In the genomic region with DNA sequence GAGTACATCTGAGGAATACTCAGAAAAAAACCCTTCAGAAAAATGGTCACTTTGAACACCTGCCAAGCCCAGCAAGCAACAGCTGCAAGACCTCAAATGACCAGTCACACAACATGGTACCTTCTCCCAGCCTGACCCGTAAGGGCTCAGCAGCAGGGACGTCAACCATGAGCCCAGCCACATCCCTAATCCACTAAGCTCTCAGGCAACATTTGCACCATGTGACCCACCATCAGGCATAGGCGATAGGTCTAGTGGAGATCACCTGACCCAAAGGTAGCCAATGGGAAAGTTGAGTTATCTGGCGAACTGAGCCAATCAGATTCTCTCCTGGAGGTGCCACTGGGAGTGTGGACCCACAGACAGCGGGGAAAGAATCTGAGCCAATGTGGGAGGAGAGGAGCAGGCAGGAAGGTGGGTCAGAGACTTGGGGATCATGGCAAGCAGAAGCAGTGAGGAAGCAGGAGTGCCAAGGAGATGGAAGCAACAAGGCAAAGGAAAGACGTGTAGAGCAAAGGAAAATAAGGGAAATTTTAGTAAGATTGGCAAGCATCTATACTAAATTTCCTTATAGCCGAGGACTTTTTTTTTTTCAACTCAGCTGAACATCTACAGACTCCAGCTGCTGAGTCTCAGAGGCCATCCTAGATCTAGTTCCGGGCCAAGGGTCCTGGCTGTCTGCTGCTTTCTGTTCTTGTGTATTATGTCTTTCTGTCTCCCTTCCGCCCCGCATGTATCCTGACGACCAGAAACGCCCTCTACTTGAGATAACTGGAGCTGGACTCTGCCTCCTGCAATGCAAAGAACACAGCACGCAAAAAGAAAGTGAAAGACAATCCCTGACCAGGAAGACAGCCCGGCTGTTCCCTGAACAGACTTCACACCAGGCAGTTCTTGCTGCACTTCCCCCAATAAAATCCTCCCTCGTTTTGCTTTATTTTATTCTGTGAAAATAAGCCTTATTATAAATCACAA, we compare ENCODE assay signal across 1 cellular context.
A peak's percentile ranks its signal among the peaks of the same experiment; 100 is the strongest.
TF ChIP-seq lines count a peak whose summit lies in the region.

No MANE protein-coding gene starts in this region.

TF ChIP-seq in HepG2, 621 proteins besides CTCF, POLR2A, EP300 and RAD21 (continued from another document and continues in another):
- TF ChIP-seq CBX5 (CRISPR knock-in tag; IDR thresholded peaks at IDR 0.05; ENCODE audit: borderline replicate concordance) (no peak; the same call in 1 of the 2 replicates), KDM3A (CRISPR knock-in tag; IDR thresholded peaks at IDR 0.05; ENCODE audit: low read depth) (no peak), ZNF616 (CRISPR knock-in tag; IDR thresholded peaks at IDR 0.05; ENCODE audit: low read depth) (no peak), NR2C2 (CRISPR knock-in tag; IDR thresholded peaks at IDR 0.05; ENCODE audit: borderline replicate concordance) (peak; percentile 97), ZNF20 (CRISPR knock-in tag; IDR thresholded peaks at IDR 0.05) (no peak), GABPB1 (CRISPR knock-in tag; IDR thresholded peaks at IDR 0.05) (peak; percentile 80), NFYC (CRISPR knock-in tag; IDR thresholded peaks at IDR 0.05) (peak; percentile 42), ZNF605 (CRISPR knock-in tag; IDR thresholded peaks at IDR 0.05) (no peak), ZNF207 (IDR thresholded peaks at IDR 0.05; ENCODE audit: borderline replicate concordance) (no peak), DMAP1 (CRISPR knock-in tag; IDR thresholded peaks at IDR 0.05) (no peak), ETV6 (CRISPR knock-in tag; conservative IDR thresholded peaks at IDR 0.05) (no peak), TBX2 (CRISPR knock-in tag; IDR thresholded peaks at IDR 0.05; ENCODE audit: borderline replicate concordance) (no peak), YEATS2 (CRISPR knock-in tag; IDR thresholded peaks at IDR 0.05; ENCODE audit: borderline replicate concordance) (peak; percentile 64), ASH2L (IDR thresholded peaks at IDR 0.05; ENCODE audit: insufficient read length, low read depth, low read length) (peak; percentile 61), ZNF484 (CRISPR knock-in tag; IDR thresholded peaks at IDR 0.05; ENCODE audit: borderline replicate concordance, low read depth) (no peak), XBP1 (CRISPR knock-in tag; IDR thresholded peaks at IDR 0.05) (no peak)
- TF ChIP-seq, protein P1, sequence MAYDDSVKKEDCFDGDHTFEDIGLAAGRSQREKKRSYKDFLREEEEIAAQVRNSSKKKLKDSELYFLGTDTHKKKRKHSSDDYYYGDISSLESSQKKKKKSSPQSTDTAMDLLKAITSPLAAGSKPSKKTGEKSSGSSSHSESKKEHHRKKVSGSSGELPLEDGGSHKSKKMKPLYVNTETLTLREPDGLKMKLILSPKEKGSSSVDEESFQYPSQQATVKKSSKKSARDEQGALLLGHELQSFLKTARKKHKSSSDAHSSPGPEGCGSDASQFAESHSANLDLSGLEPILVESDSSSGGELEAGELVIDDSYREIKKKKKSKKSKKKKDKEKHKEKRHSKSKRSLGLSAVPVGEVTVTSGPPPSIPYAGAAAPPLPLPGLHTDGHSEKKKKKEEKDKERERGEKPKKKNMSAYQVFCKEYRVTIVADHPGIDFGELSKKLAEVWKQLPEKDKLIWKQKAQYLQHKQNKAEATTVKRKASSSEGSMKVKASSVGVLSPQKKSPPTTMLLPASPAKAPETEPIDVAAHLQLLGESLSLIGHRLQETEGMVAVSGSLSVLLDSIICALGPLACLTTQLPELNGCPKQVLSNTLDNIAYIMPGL (CRISPR knock-in tag; IDR thresholded peaks at IDR 0.05; ENCODE audit: borderline replicate concordance in 1 of 2, low read depth in 1 of 2) = 0 out of 4 replicates have a peak, but pooled peaks of 1 of the 2 experiments have one; percentile 37
- TF ChIP-seq, protein P2, sequence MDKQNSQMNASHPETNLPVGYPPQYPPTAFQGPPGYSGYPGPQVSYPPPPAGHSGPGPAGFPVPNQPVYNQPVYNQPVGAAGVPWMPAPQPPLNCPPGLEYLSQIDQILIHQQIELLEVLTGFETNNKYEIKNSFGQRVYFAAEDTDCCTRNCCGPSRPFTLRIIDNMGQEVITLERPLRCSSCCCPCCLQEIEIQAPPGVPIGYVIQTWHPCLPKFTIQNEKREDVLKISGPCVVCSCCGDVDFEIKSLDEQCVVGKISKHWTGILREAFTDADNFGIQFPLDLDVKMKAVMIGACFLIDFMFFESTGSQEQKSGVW (CRISPR knock-in tag; IDR thresholded peaks at IDR 0.05; ENCODE audit: borderline replicate concordance) = no peak
- TF ChIP-seq, protein P3, sequence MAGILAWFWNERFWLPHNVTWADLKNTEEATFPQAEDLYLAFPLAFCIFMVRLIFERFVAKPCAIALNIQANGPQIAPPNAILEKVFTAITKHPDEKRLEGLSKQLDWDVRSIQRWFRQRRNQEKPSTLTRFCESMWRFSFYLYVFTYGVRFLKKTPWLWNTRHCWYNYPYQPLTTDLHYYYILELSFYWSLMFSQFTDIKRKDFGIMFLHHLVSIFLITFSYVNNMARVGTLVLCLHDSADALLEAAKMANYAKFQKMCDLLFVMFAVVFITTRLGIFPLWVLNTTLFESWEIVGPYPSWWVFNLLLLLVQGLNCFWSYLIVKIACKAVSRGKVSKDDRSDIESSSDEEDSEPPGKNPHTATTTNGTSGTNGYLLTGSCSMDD (CRISPR knock-in tag; IDR thresholded peaks at IDR 0.05) = no peak
- TF ChIP-seq, protein P4, sequence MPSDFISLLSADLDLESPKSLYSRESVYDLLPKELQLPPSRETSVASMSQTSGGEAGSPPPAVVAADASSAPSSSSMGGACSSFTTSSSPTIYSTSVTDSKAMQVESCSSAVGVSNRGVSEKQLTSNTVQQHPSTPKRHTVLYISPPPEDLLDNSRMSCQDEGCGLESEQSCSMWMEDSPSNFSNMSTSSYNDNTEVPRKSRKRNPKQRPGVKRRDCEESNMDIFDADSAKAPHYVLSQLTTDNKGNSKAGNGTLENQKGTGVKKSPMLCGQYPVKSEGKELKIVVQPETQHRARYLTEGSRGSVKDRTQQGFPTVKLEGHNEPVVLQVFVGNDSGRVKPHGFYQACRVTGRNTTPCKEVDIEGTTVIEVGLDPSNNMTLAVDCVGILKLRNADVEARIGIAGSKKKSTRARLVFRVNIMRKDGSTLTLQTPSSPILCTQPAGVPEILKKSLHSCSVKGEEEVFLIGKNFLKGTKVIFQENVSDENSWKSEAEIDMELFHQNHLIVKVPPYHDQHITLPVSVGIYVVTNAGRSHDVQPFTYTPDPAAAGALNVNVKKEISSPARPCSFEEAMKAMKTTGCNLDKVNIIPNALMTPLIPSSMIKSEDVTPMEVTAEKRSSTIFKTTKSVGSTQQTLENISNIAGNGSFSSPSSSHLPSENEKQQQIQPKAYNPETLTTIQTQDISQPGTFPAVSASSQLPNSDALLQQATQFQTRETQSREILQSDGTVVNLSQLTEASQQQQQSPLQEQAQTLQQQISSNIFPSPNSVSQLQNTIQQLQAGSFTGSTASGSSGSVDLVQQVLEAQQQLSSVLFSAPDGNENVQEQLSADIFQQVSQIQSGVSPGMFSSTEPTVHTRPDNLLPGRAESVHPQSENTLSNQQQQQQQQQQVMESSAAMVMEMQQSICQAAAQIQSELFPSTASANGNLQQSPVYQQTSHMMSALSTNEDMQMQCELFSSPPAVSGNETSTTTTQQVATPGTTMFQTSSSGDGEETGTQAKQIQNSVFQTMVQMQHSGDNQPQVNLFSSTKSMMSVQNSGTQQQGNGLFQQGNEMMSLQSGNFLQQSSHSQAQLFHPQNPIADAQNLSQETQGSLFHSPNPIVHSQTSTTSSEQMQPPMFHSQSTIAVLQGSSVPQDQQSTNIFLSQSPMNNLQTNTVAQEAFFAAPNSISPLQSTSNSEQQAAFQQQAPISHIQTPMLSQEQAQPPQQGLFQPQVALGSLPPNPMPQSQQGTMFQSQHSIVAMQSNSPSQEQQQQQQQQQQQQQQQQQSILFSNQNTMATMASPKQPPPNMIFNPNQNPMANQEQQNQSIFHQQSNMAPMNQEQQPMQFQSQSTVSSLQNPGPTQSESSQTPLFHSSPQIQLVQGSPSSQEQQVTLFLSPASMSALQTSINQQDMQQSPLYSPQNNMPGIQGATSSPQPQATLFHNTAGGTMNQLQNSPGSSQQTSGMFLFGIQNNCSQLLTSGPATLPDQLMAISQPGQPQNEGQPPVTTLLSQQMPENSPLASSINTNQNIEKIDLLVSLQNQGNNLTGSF (CRISPR knock-in tag; IDR thresholded peaks at IDR 0.05) = no peak
- TF ChIP-seq, protein P5, sequence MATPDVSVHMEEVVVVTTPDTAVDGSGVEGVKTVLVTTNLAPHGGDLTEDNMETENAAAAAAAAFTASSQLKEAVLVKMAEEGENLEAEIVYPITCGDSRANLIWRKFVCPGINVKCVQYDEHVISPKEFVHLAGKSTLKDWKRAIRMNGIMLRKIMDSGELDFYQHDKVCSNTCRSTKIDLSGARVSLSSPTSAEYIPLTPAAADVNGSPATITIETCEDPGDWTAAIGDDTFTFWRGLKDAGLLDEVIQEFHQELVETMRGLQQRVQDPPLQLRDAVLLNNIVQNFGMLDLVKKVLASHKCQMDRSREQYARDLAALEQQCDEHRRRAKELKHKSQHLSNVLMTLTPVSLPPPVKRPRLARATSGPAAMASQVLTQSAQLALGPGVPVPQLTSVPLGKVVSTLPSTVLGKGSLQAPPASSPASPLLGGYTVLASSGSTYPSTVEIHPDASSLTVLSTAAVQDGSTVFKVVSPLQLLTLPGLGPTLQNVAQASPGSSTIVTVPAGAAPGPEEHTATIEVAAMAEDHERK (CRISPR knock-in tag; IDR thresholded peaks at IDR 0.05; ENCODE audit: low read depth) = no peak
- TF ChIP-seq, protein P6, sequence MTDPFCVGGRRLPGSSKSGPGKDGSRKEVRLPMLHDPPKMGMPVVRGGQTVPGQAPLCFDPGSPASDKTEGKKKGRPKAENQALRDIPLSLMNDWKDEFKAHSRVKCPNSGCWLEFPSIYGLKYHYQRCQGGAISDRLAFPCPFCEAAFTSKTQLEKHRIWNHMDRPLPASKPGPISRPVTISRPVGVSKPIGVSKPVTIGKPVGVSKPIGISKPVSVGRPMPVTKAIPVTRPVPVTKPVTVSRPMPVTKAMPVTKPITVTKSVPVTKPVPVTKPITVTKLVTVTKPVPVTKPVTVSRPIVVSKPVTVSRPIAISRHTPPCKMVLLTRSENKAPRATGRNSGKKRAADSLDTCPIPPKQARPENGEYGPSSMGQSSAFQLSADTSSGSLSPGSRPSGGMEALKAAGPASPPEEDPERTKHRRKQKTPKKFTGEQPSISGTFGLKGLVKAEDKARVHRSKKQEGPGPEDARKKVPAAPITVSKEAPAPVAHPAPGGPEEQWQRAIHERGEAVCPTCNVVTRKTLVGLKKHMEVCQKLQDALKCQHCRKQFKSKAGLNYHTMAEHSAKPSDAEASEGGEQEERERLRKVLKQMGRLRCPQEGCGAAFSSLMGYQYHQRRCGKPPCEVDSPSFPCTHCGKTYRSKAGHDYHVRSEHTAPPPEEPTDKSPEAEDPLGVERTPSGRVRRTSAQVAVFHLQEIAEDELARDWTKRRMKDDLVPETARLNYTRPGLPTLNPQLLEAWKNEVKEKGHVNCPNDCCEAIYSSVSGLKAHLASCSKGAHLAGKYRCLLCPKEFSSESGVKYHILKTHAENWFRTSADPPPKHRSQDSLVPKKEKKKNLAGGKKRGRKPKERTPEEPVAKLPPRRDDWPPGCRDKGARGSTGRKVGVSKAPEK (CRISPR knock-in tag; IDR thresholded peaks at IDR 0.05; ENCODE audit: borderline replicate concordance) = no peak
- TF ChIP-seq, protein P7, sequence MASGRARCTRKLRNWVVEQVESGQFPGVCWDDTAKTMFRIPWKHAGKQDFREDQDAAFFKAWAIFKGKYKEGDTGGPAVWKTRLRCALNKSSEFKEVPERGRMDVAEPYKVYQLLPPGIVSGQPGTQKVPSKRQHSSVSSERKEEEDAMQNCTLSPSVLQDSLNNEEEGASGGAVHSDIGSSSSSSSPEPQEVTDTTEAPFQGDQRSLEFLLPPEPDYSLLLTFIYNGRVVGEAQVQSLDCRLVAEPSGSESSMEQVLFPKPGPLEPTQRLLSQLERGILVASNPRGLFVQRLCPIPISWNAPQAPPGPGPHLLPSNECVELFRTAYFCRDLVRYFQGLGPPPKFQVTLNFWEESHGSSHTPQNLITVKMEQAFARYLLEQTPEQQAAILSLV (CRISPR knock-in tag; IDR thresholded peaks at IDR 0.05; ENCODE audit: borderline replicate concordance) = no peak
- TF ChIP-seq, protein P8, sequence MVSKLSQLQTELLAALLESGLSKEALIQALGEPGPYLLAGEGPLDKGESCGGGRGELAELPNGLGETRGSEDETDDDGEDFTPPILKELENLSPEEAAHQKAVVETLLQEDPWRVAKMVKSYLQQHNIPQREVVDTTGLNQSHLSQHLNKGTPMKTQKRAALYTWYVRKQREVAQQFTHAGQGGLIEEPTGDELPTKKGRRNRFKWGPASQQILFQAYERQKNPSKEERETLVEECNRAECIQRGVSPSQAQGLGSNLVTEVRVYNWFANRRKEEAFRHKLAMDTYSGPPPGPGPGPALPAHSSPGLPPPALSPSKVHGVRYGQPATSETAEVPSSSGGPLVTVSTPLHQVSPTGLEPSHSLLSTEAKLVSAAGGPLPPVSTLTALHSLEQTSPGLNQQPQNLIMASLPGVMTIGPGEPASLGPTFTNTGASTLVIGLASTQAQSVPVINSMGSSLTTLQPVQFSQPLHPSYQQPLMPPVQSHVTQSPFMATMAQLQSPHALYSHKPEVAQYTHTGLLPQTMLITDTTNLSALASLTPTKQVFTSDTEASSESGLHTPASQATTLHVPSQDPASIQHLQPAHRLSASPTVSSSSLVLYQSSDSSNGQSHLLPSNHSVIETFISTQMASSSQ (IDR thresholded peaks at IDR 0.05; ENCODE audit: low read depth) = no peak
- TF ChIP-seq, protein P8 (CRISPR knock-in tag; IDR thresholded peaks at IDR 0.05; ENCODE audit: borderline replicate concordance) = no peak
- TF ChIP-seq, protein P9, sequence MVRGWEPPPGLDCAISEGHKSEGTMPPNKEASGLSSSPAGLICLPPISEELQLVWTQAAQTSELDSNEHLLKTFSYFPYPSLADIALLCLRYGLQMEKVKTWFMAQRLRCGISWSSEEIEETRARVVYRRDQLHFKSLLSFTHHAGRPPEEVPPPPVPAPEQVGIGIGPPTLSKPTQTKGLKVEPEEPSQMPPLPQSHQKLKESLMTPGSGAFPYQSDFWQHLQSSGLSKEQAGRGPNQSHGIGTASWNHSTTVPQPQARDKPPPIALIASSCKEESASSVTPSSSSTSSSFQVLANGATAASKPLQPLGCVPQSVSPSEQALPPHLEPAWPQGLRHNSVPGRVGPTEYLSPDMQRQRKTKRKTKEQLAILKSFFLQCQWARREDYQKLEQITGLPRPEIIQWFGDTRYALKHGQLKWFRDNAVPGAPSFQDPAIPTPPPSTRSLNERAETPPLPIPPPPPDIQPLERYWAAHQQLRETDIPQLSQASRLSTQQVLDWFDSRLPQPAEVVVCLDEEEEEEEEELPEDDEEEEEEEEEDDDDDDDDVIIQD (CRISPR knock-in tag; IDR thresholded peaks at IDR 0.05; ENCODE audit: low read depth) = no peak
- TF ChIP-seq, protein P10, sequence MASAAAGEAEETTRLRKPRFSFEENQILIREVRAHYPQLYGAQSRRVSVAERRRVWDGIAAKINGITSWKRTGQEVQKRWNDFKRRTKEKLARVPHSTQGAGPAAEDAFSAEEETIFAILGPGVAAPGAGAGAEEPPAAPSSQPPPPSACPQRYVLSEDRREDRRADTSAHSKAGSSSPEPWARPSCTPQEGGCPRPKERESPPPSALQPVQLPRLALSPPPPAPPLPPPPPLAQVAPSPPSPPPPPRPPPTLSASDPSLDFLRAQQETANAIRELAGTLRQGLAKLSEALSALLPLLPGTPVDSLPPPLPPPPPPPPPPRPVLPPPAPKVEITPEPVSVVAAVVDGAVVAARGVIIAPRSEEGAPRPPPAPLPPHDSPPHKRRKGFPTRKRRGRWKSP (CRISPR knock-in tag; IDR thresholded peaks at IDR 0.05) = no peak
